ENCODE assay signal across 17 cellular contexts in genomic region chrX:146154191-146154590, GRCh38.
DNase-seq lines count a peak whose midpoint lies in the region; ATAC-seq and TF ChIP-seq lines count a peak whose summit lies in the region.
"Had no signal": no experiment of that assay in that cellular context is flagged by ENCODE, and none has a peak within 500 bp of the region (broad histone marks: within the 10 kb centered on the region; RNA-seq: fewer than 3 reads in every experiment).

No MANE protein-coding gene starts in this region.

- CTCF ChIA-PET in activated CD4-positive, alpha-beta memory T cell treated with anti-CD3 and anti-CD28 coated beads for 36 hours (lab: Charles Lee) = no interaction called here

- no peaks in the 10 kb centered on the region for H3K36me3 Mint-ChIP-seq in activated CD4-positive, alpha-beta memory T cell treated with anti-CD3 and anti-CD28 coated beads for 36 hours

- DNase-seq in foreskin melanocyte (peak; percentile 77), right lobe of liver (peak in 1 of 3 donors; percentile 59), stomach (peak; percentile 25), NCI-H748 (lab: John Stamatoyannopoulos, UW; ENCODE audit: unreplicated experiment) (no peak)
- no peak for DNase-seq in activated CD4-positive, alpha-beta memory T cell treated with anti-CD3 and anti-CD28 coated beads for 36 hours
- DNase-seq in activated T-cell treated with anti-CD3 and anti-CD28 coated beads, Interleukin-2, amount 50 U/mL, for 1 hour = no peak
- DNase-seq: C1 segment of cervical spinal cord; CD4-positive, alpha-beta T cell; DMS153; DMS79 treated with DMSO at 0.1 percent for 48 hours; EL; GOT3 had no signal

- H3K36me3 ChIP-seq in right lobe of liver = no peaks in the 10 kb centered on the region
- H3K36me3 ChIP-seq in stomach = no peaks in the 10 kb centered on the region
- H3K36me3 ChIP-seq: HAP-1 had no signal

- 47% methylated on average over 4 of the region's 4 CpGs for WGBS in right lobe of liver (ENCODE audit: insufficient coverage, low coverage, low lambda C conversion rate, missing lambda C conversion rate)
- WGBS in stomach, 5 donors = 51 to 74% (median 61%) methylated on average over 4 of the region's 4 CpGs

- no peak overlapping the region for H3K27ac Mint-ChIP-seq in activated CD4-positive, alpha-beta memory T cell treated with anti-CD3 and anti-CD28 coated beads for 36 hours
- H3K27ac Mint-ChIP-seq: B cell; CD4-positive, alpha-beta T cell had no signal

- no peaks in the 10 kb centered on the region for H3K4me1 ChIP-seq in right lobe of liver
- H3K4me1 ChIP-seq in stomach = no peaks in the 10 kb centered on the region
- H3K4me1 ChIP-seq: HAP-1 had no signal

- H3K9me3 Mint-ChIP-seq in activated CD4-positive, alpha-beta memory T cell treated with anti-CD3 and anti-CD28 coated beads for 36 hours = no peaks in the 10 kb centered on the region

- H3K27ac ChIP-seq in 22Rv1 = peak overlapping the region; percentile 38
- H3K27ac ChIP-seq in right lobe of liver = no peak overlapping the region
- no peak overlapping the region for H3K27ac ChIP-seq in stomach
- H3K27ac ChIP-seq: HL-60 had no signal

- no peaks in the 10 kb centered on the region for H3K27me3 ChIP-seq in right lobe of liver
- no peaks in the 10 kb centered on the region for H3K27me3 ChIP-seq in stomach

- TF ChIP-seq CTCF in 22Rv1 (IDR thresholded peaks at IDR 0.05) (no peak), right lobe of liver (IDR thresholded peaks at IDR 0.05) (no peak), stomach (IDR thresholded peaks at IDR 0.05) (no peak)

- POLR2A ChIA-PET in activated CD4-positive, alpha-beta memory T cell treated with anti-CD3 and anti-CD28 coated beads for 36 hours (lab: Charles Lee) = interaction anchor here (0.5 kb wide), 1 partner anchor 394 kb away, joined by 3 read pairs; no protein-coding TSS in a partner anchor

- TF ChIP-seq EP300 in stomach (IDR thresholded peaks at IDR 0.05) = no peak

- H3K9me3 ChIP-seq in right lobe of liver (no peaks in the 10 kb centered on the region), stomach (no peaks in the 10 kb centered on the region)
- H3K9me3 ChIP-seq: HAP-1 had no signal

- no peak overlapping the region for H3K4me3 Mint-ChIP-seq in activated CD4-positive, alpha-beta memory T cell treated with anti-CD3 and anti-CD28 coated beads for 36 hours
- H3K4me3 Mint-ChIP-seq: B cell; CD4-positive, alpha-beta T cell had no signal

- H3K4me3 ChIP-seq in right lobe of liver = no peak overlapping the region
- no peak overlapping the region for H3K4me3 ChIP-seq in stomach
- H3K4me3 ChIP-seq: HAP-1 had no signal

- intact Hi-C loops in right lobe of liver (cut with DNase I) (no loop called here), stomach (cut with DNase I; ENCODE audit: low total_unique reads) (no loop called here)
- intact Hi-C loops in activated CD4-positive, alpha-beta memory T cell treated with anti-CD3 and anti-CD28 coated beads for 36 hours (cut with micrococcal nuclease) = no loop called here

- H3K27me3 Mint-ChIP-seq in activated CD4-positive, alpha-beta memory T cell treated with anti-CD3 and anti-CD28 coated beads for 36 hours = no peaks in the 10 kb centered on the region
- H3K27me3 Mint-ChIP-seq: B cell; CD4-positive, alpha-beta T cell had no signal

- ATAC-seq in right lobe of liver (peak; percentile 71 to 85 (median 80)), HG02852 (IDR thresholded peaks at IDR 0.05; ENCODE audit: unreplicated experiment) (no peak)

- TF ChIP-seq POLR2A in right lobe of liver (IDR thresholded peaks at IDR 0.05) = no peak
- no peak for TF ChIP-seq POLR2A in stomach (IDR thresholded peaks at IDR 0.05)

- H3K4me1 Mint-ChIP-seq in activated CD4-positive, alpha-beta memory T cell treated with anti-CD3 and anti-CD28 coated beads for 36 hours (ENCODE audit: low read depth) = no peaks in the 10 kb centered on the region
- H3K4me1 Mint-ChIP-seq: B cell had no signal

Comparison
In these comparisons a context has a peak if more than half of its experiments do, and no peak if none do; other contexts are left out.
1. DNase-seq: peak in foreskin melanocyte (single experiment) and stomach (single experiment); none in activated CD4-positive, alpha-beta memory T cell treated with anti-CD3 and anti-CD28 coated beads for 36 hours (single experiment), activated T-cell treated with anti-CD3 and anti-CD28 coated beads, Interleukin-2, amount 50 U/mL, for 1 hour (single experiment) and NCI-H748 (single experiment).